In the genomic region with DNA sequence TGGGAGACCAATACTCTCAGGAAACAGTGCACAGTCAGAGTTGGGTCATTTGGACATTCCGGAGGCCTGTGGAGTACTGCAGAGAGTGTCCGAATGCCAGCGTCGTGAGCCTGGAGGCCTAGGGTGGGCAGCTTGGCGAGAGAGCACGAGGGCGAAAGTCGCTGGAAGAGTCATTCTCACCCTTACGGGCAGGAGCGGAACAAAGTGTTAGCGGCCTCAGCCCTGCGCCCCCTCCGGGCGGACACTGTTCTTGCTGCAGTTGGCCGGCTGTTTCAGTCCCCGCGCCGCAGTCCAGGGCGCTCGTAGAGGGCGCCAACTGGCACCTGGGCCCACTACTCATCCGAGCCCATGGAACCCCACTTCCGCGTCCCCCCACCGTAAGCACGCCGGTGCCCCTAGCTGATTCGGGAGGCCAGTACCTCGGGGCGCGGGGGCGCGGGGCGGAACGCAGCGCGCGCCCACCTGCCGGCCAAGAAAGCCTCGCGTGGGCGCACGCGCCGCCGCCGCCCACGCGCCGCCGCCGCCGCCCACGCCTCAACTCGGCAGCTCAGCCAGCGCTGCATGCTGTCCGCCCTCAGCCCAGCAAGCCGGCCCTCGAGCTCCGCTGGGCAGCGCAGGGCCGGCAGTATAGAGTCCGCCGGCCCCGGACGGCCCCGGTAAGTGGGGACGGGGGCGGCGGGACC, we compare ENCODE assay signal across 10 cellular contexts.
DNase-seq lines count a peak whose midpoint lies in the region; ATAC-seq, FAIRE-seq and TF ChIP-seq lines count a peak whose summit lies in the region.
"Had no signal": no experiment of that assay in that cellular context is flagged by ENCODE, and none has a peak within 500 bp of the region (broad histone marks: within the 10 kb centered on the region; RNA-seq: fewer than 3 reads in every experiment).

No MANE protein-coding gene starts in this region.

- no peaks in the 10 kb centered on the region for H3K36me3 ChIP-seq in astrocyte (ENCODE audit: insufficient read depth, low read length)
- H3K36me3 ChIP-seq in rectal smooth muscle tissue (ENCODE audit: control insufficient read depth, insufficient read depth, low read length), result no peaks in the 10 kb centered on the region
- no peaks in the 10 kb centered on the region for H3K36me3 ChIP-seq in Peyer's patch

- peak overlapping the region; percentile 62 for H3K4me2 ChIP-seq in astrocyte (ENCODE audit: low read length)

- H3K9me3 Mint-ChIP-seq in astrocyte (ENCODE audit: unreplicated experiment), result peaks cover 5% of the 10 kb centered on the region
- H3K9me3 Mint-ChIP-seq: natural killer cell had no signal

- no peaks in the 10 kb centered on the region for H3K9me3 ChIP-seq in astrocyte (ENCODE audit: insufficient read depth, low read depth, low read length)
- H3K9me3 ChIP-seq in right cardiac atrium (ENCODE audit: control insufficient read depth, low read length), result peaks cover 3% of the 10 kb centered on the region
- H3K9me3 ChIP-seq in Peyer's patch, result no peaks in the 10 kb centered on the region

- TF ChIP-seq CTCF in GM20000 (IDR thresholded peaks at IDR 0.05; ENCODE audit: extremely low read depth, missing control alignments), result peak; percentile 13
- TF ChIP-seq CTCF in astrocyte (IDR thresholded peaks at IDR 0.05; ENCODE audit: insufficient read depth, low read depth, low read length), result no peak
- no peak for TF ChIP-seq CTCF in Peyer's patch (IDR thresholded peaks at IDR 0.05)

- DNase-seq in GM20000 (ENCODE audit: low spot score) (peak; percentile 39), astrocyte (ENCODE audit: low read depth) (no peak), right cardiac atrium (peak; percentile 36 to 69 (median 61)), SKM-1 (lab: John Stamatoyannopoulos, UW; ENCODE audit: unreplicated experiment) (no peak), Peyer's patch (no peak), NCI-H748 treated with DMSO at 0.1 percent for 48 hours (lab: John Stamatoyannopoulos, UW) (no peak)
- no peak for DNase-seq in activated effector memory CD4-positive, alpha-beta T cell treated with anti-CD3 and anti-CD28 coated beads, Interleukin-2, amount 50 U/mL, for 16 hours
- DNase-seq: natural killer cell had no signal

- no peak overlapping the region for H3K27ac ChIP-seq in astrocyte (ENCODE audit: low read depth, low read length)
- H3K27ac ChIP-seq in right cardiac atrium (ENCODE audit: low read length), result no peak overlapping the region
- no peak overlapping the region for H3K27ac ChIP-seq in rectal smooth muscle tissue (ENCODE audit: low read depth, low read length)
- H3K27ac ChIP-seq in Peyer's patch, result no peak overlapping the region

- FAIRE-seq in astrocyte (lab: Jason Lieb, UNC), result no peak
- FAIRE-seq: TTC549 had no signal

- H3K9ac ChIP-seq in astrocyte (ENCODE audit: low read length), result no peak overlapping the region
- H3K9ac ChIP-seq in rectal smooth muscle tissue (ENCODE audit: low read length), result no peak overlapping the region

- H3K4me3 Mint-ChIP-seq in astrocyte (ENCODE audit: unreplicated experiment), result no peak overlapping the region
- H3K4me3 Mint-ChIP-seq: natural killer cell had no signal

- H3K4me1 Mint-ChIP-seq in astrocyte (ENCODE audit: low read depth, unreplicated experiment), result no peaks in the 10 kb centered on the region
- H3K4me1 Mint-ChIP-seq: natural killer cell had no signal

- no peaks in the 10 kb centered on the region for H3K79me2 ChIP-seq in astrocyte (ENCODE audit: insufficient read depth, low read length)

- no peaks in the 10 kb centered on the region for H3K36me3 Mint-ChIP-seq in astrocyte (ENCODE audit: low read depth, unreplicated experiment)
- H3K36me3 Mint-ChIP-seq: natural killer cell had no signal

- H3K27me3 ChIP-seq in astrocyte (ENCODE audit: insufficient read depth, low read length), result peaks cover 10% of the 10 kb centered on the region
- no peaks in the 10 kb centered on the region for H3K27me3 ChIP-seq in right cardiac atrium (ENCODE audit: control insufficient read depth, insufficient read depth)
- no peaks in the 10 kb centered on the region for H3K27me3 ChIP-seq in rectal smooth muscle tissue (ENCODE audit: control insufficient read depth, insufficient read depth, low read length)
- no peaks in the 10 kb centered on the region for H3K27me3 ChIP-seq in Peyer's patch

- no peak overlapping the region for H3K27ac Mint-ChIP-seq in astrocyte (ENCODE audit: unreplicated experiment)
- H3K27ac Mint-ChIP-seq: natural killer cell had no signal

- peak; percentile 67 to 68 for ATAC-seq in right cardiac atrium
- ATAC-seq: natural killer cell had no signal

- H3K4me1 ChIP-seq in astrocyte (ENCODE audit: insufficient read depth, low read length) (no peaks in the 10 kb centered on the region), right cardiac atrium (ENCODE audit: control insufficient read depth, insufficient read depth, low read length) (peaks cover 3% of the 10 kb centered on the region), rectal smooth muscle tissue (ENCODE audit: control insufficient read depth, insufficient read depth, low read length) (no peaks in the 10 kb centered on the region), Peyer's patch (no peaks in the 10 kb centered on the region)

- H3K4me3 ChIP-seq in astrocyte (ENCODE audit: insufficient read depth, low read depth, low read length) (no peak overlapping the region), right cardiac atrium (ENCODE audit: low read length) (peak overlapping the region; percentile 43), rectal smooth muscle tissue (ENCODE audit: low read length) (peak overlapping the region; percentile 34), Peyer's patch (no peak overlapping the region)

- peak overlapping the region; percentile 50 for H2AFZ ChIP-seq in astrocyte (ENCODE audit: low read depth, low read length)

- TF ChIP-seq POLR2A in Peyer's patch (IDR thresholded peaks at IDR 0.05), result no peak

- peaks cover 20% of the 10 kb centered on the region for H3K27me3 Mint-ChIP-seq in astrocyte (ENCODE audit: low read depth, unreplicated experiment)

- intact Hi-C loops in right cardiac atrium (cut with DNase I), result no loop called here

- WGBS in right cardiac atrium, result 10% methylated on average over 70 of the region's 70 CpGs

- no peaks in the 10 kb centered on the region for H4K20me1 ChIP-seq in astrocyte (ENCODE audit: insufficient read depth, low read length)

Comparison
In these comparisons a context has a peak if more than half of its experiments do, and no peak if none do; other contexts are left out.
1. DNase-seq: peak in GM20000 (single experiment) and right cardiac atrium (3 of 3); none in astrocyte (single experiment), SKM-1 (single experiment), activated effector memory CD4-positive, alpha-beta T cell treated with anti-CD3 and anti-CD28 coated beads, Interleukin-2, amount 50 U/mL, for 16 hours (single experiment), Peyer's patch (0 of 3) and NCI-H748 treated with DMSO at 0.1 percent for 48 hours (single experiment).
2. H3K4me3 ChIP-seq: peak in right cardiac atrium (single experiment) and rectal smooth muscle tissue (single experiment); none in astrocyte (single experiment) and Peyer's patch (0 of 4).